ENCODE assay signal across 26 cellular contexts in genomic region chr20:13232999-13233398, GRCh38. TPM values are rescaled to one million over a fixed set of nuclear protein-coding genes. Genes with fewer than 3 reads are reported as not detected.
A peak's percentile ranks its signal among the peaks of the same experiment; 100 is the strongest.
DNase-seq lines count a peak whose midpoint lies in the region; ATAC-seq, FAIRE-seq and TF ChIP-seq lines count a peak whose summit lies in the region.
"Had no signal": no experiment of that assay in that cellular context is flagged by ENCODE, and none has a peak within 500 bp of the region (broad histone marks: within the 10 kb centered on the region; RNA-seq: fewer than 3 reads in every experiment).

No MANE protein-coding gene starts in this region.

- H3K27me3 ChIP-seq in HepG2 (ENCODE audit: control insufficient read depth in 1 of 2, insufficient read depth in 2 of 2, low read length in 2 of 2) (no peaks in the 10 kb centered on the region), right lobe of liver (no peaks in the 10 kb centered on the region)
- no peaks in the 10 kb centered on the region for H3K27me3 ChIP-seq in naive thymus-derived CD4-positive, alpha-beta T cell (ENCODE audit: control insufficient read depth in 2 of 2, insufficient read depth in 2 of 2, low read length in 2 of 2)
- H3K27me3 ChIP-seq: BLaER1 had no signal

- no peaks in the 10 kb centered on the region for H3K9me3 ChIP-seq in HepG2 (ENCODE audit: low read length)
- H3K9me3 ChIP-seq in right lobe of liver = no peaks in the 10 kb centered on the region
- H3K9me3 ChIP-seq in T-helper 17 cell (ENCODE audit: control insufficient read depth, low read length, poor library complexity, severe bottlenecking) = no peaks in the 10 kb centered on the region
- no peaks in the 10 kb centered on the region for H3K9me3 ChIP-seq in naive thymus-derived CD4-positive, alpha-beta T cell (ENCODE audit: control insufficient read depth in 2 of 3, low read length in 3 of 3)
- H3K9me3 ChIP-seq: BE2C, BLaER1, Caco-2 had no signal

- H3K27ac Mint-ChIP-seq in T-helper 17 cell = peak overlapping the region; percentile 99
- H3K27ac Mint-ChIP-seq in activated naive CD8-positive, alpha-beta T cell treated with anti-CD3 and anti-CD28 coated beads for 36 hours = peak overlapping the region; percentile 14
- H3K27ac Mint-ChIP-seq in naive thymus-derived CD4-positive, alpha-beta T cell = peak overlapping the region in 6 of 9 donors; percentile 9 to 98 (median 86)
- H3K27ac Mint-ChIP-seq: CD14-positive monocyte; CD8-positive, alpha-beta T cell had no signal

- TF ChIP-seq CTCF in HepG2 (CRISPR knock-in tag; IDR thresholded peaks at IDR 0.05) (no peak), right lobe of liver (IDR thresholded peaks at IDR 0.05) (no peak), GM13976 (IDR thresholded peaks at IDR 0.05; ENCODE audit: borderline replicate concordance, control extremely low read depth, extremely low read depth, insufficient read depth, missing control alignments) (no peak)

- BruUV-seq in HepG2 (replicated peaks; lab: Mats Ljungman, UMichigan) = no TSS peak

- H4K20me1 ChIP-seq in HepG2 (ENCODE audit: insufficient read depth, low read length) = no peaks in the 10 kb centered on the region
- H4K20me1 ChIP-seq: BLaER1 had no signal

- intact Hi-C loops in HepG2 (cut with micrococcal nuclease; ENCODE audit: unreplicated experiment) (no loop called here), right lobe of liver (cut with DNase I) (no loop called here)
- intact Hi-C loops in naive thymus-derived CD4-positive, alpha-beta T cell (cut with micrococcal nuclease) = no loop called here

- in situ Hi-C loops in HepG2 (cut with HindIII; ENCODE audit: extremely low pct_ligation_motif_present, low pct_unique_long_range_greater_than_20kb) (no loop called here), GM13976 (cut with MboI; ENCODE audit: low sequenced_read_pairs, unreplicated experiment) (no loop called here)

- peaks cover 31% of the 10 kb centered on the region for H3K4me1 Mint-ChIP-seq in T-helper 17 cell
- H3K4me1 Mint-ChIP-seq in activated naive CD8-positive, alpha-beta T cell treated with anti-CD3 and anti-CD28 coated beads for 36 hours = peaks cover 35% of the 10 kb centered on the region
- H3K4me1 Mint-ChIP-seq in naive thymus-derived CD4-positive, alpha-beta T cell = peaks cover 25 to 50% (median 47%) of the 10 kb centered on the region in 7 donors
- H3K4me1 Mint-ChIP-seq: CD14-positive monocyte had no signal

- POLR2A ChIA-PET in HepG2 (lab: Yijun Ruan, JAX) = no interaction called here
- POLR2A ChIA-PET in naive thymus-derived CD4-positive, alpha-beta T cell (lab: Charles Lee) = interaction anchor here (1.0 to 1.7 kb wide), 2 partner anchors 12 to 15 kb away, joined by 5 to 9 read pairs; partner anchors contain the start of gene ISM1

- H3K9ac ChIP-seq in HepG2 (ENCODE audit: insufficient read depth, low read depth, low read length) = no peak overlapping the region
- H3K9ac ChIP-seq: BLaER1 had no signal

- H3K9me3 Mint-ChIP-seq in activated naive CD8-positive, alpha-beta T cell treated with anti-CD3 and anti-CD28 coated beads for 36 hours = peaks cover 5% of the 10 kb centered on the region
- peaks cover 0 to 5% (median 0%) of the 10 kb centered on the region in 11 donors for H3K9me3 Mint-ChIP-seq in naive thymus-derived CD4-positive, alpha-beta T cell
- H3K9me3 Mint-ChIP-seq: CD8-positive, alpha-beta T cell had no signal

- no peaks in the 10 kb centered on the region for H3K36me3 ChIP-seq in HepG2 (replicated peaks in 1 of 2; ENCODE audit: control insufficient read depth in 1 of 2, insufficient read depth in 2 of 2, low read length in 2 of 2)
- no peaks in the 10 kb centered on the region for H3K36me3 ChIP-seq in right lobe of liver
- no peaks in the 10 kb centered on the region for H3K36me3 ChIP-seq in naive thymus-derived CD4-positive, alpha-beta T cell (ENCODE audit: control insufficient read depth in 2 of 3, insufficient read depth in 3 of 3, low read length in 3 of 3)
- H3K36me3 ChIP-seq: BE2C, BLaER1 had no signal

- WGBS in HepG2 (ENCODE audit: low lambda C conversion rate) = 86% methylated on average over 10 of the region's 10 CpGs
- 79% methylated on average over 4 of the region's 10 CpGs for WGBS in right lobe of liver (ENCODE audit: insufficient coverage, low coverage, low lambda C conversion rate, missing lambda C conversion rate)

- TF ChIP-seq POLR2A in HepG2 (IDR thresholded peaks at IDR 0.05; ENCODE audit: insufficient read depth in 1 of 2, low read depth in 2 of 2, low read length in 2 of 2) = no peak
- no peak for TF ChIP-seq POLR2A in right lobe of liver (IDR thresholded peaks at IDR 0.05)
- no peak for TF ChIP-seq POLR2A in erythroblast (IDR thresholded peaks at IDR 0.05; ENCODE audit: low read length)

- no peak for FAIRE-seq in HepG2 (lab: Jason Lieb, UNC)
- FAIRE-seq: A204.1, D721Med, G401.6, GM12891, GM18507 had no signal

- H3K4me1 ChIP-seq in HepG2 (ENCODE audit: insufficient read depth, low read length) = peaks cover 2% of the 10 kb centered on the region
- H3K4me1 ChIP-seq in right lobe of liver = peaks cover 0 to 33% (median 6%) of the 10 kb centered on the region in 4 donors
- H3K4me1 ChIP-seq in naive thymus-derived CD4-positive, alpha-beta T cell (ENCODE audit: control insufficient read depth in 2 of 2, insufficient read depth in 2 of 2, low read length in 2 of 2) = peaks cover 23 to 39% of the 10 kb centered on the region in 2 donors
- H3K4me1 ChIP-seq: BE2C, Caco-2 had no signal

- TF ChIP-seq RAD21 in HepG2 (CRISPR knock-in tag; IDR thresholded peaks at IDR 0.05) = no peak

- TF ChIP-seq EP300 in HepG2 (IDR thresholded peaks at IDR 0.05; ENCODE audit: low read depth in 2 of 2, low read length in 2 of 2) (no peak), HepG2 (CRISPR knock-in tag; IDR thresholded peaks at IDR 0.05; ENCODE audit: borderline replicate concordance) (no peak)

- no peaks in the 10 kb centered on the region for H3K79me2 ChIP-seq in HepG2 (ENCODE audit: insufficient read depth, low read length)

- H3K27ac ChIP-seq in HepG2 (ENCODE audit: extremely low read length, insufficient read depth, low read length) = no peak overlapping the region
- no peak overlapping the region for H3K27ac ChIP-seq in right lobe of liver
- H3K27ac ChIP-seq in naive thymus-derived CD4-positive, alpha-beta T cell (ENCODE audit: low read depth, low read length) = no peak overlapping the region
- H3K27ac ChIP-seq: BLaER1 had no signal

- H3K4me3 ChIP-seq in HepG2 (replicated peaks in 1 of 3; ENCODE audit: insufficient read depth in 1 of 3, low read depth in 2 of 3, low read length in 3 of 3) (no peak overlapping the region), right lobe of liver (no peak overlapping the region)
- H3K4me3 ChIP-seq in naive thymus-derived CD4-positive, alpha-beta T cell (ENCODE audit: low read length) = no peak overlapping the region
- H3K4me3 ChIP-seq: BLaER1 had no signal

- no peaks in the 10 kb centered on the region for H3K27me3 Mint-ChIP-seq in T-helper 17 cell
- no peaks in the 10 kb centered on the region for H3K27me3 Mint-ChIP-seq in activated naive CD8-positive, alpha-beta T cell treated with anti-CD3 and anti-CD28 coated beads for 36 hours
- peaks cover 0 to 2% (median 0%) of the 10 kb centered on the region in 5 donors for H3K27me3 Mint-ChIP-seq in naive thymus-derived CD4-positive, alpha-beta T cell

- no peak overlapping the region for H3K4me3 Mint-ChIP-seq in T-helper 17 cell
- H3K4me3 Mint-ChIP-seq in activated naive CD8-positive, alpha-beta T cell treated with anti-CD3 and anti-CD28 coated beads for 36 hours = no peak overlapping the region
- no peak overlapping the region for H3K4me3 Mint-ChIP-seq in naive thymus-derived CD4-positive, alpha-beta T cell
- H3K4me3 Mint-ChIP-seq: CD14-positive monocyte; CD4-positive, CD25-positive, alpha-beta regulatory T cell; CD8-positive, alpha-beta T cell had no signal

- no peak overlapping the region for H2AFZ ChIP-seq in HepG2 (ENCODE audit: low read length)

- DNase-seq in HepG2 (ENCODE audit: low spot score) (no peak), right lobe of liver (no peak), T-helper 17 cell (no peak), GM13976 (ENCODE audit: low spot score) (no peak), erythroblast (lab: John Stamatoyannopoulos, UW) (no peak)
- DNase-seq in activated naive CD8-positive, alpha-beta T cell treated with anti-CD3 and anti-CD28 coated beads for 36 hours = no peak
- no peak for DNase-seq in naive thymus-derived CD4-positive, alpha-beta T cell
- no peak for DNase-seq in activated effector memory CD4-positive, alpha-beta T cell treated with Interleukin-2 at 50 U/mL for 16 hours
- DNase-seq: 8988T; ACHN; BE2C; C1 segment of cervical spinal cord; Caco-2; Calu3; CD4-positive, CD25-positive, alpha-beta regulatory T cell; CD8-positive, alpha-beta T cell; DMS79 treated with DMSO at 0.1 percent for 48 hours; GF-D8 had no signal

- peaks cover 2% of the 10 kb centered on the region for H3K36me3 Mint-ChIP-seq in T-helper 17 cell (ENCODE audit: low read depth)
- H3K36me3 Mint-ChIP-seq in activated naive CD8-positive, alpha-beta T cell treated with anti-CD3 and anti-CD28 coated beads for 36 hours = peaks cover 15% of the 10 kb centered on the region
- peaks cover 0 to 14% (median 4%) of the 10 kb centered on the region in 5 donors for H3K36me3 Mint-ChIP-seq in naive thymus-derived CD4-positive, alpha-beta T cell
- H3K36me3 Mint-ChIP-seq: CD14-positive monocyte; CD4-positive, CD25-positive, alpha-beta regulatory T cell; CD8-positive, alpha-beta T cell had no signal

- ATAC-seq in HepG2 (no peak), right lobe of liver (no peak), T-helper 17 cell (no peak)
- no peak for ATAC-seq in naive thymus-derived CD4-positive, alpha-beta T cell
- ATAC-seq: CD8-positive, alpha-beta T cell had no signal

- CTCF ChIA-PET in HepG2 (lab: Yijun Ruan, JAX; ENCODE audit: low intra/inter-chr PET ratio, low total read pairs) = no interaction called here
- CTCF ChIA-PET in naive thymus-derived CD4-positive, alpha-beta T cell (lab: Charles Lee) = interaction anchor here (1.1 to 1.2 kb wide), 2 partner anchors 28 to 70 kb away, joined by 3 read pairs; no protein-coding TSS in a partner anchor

- no peak overlapping the region for H3K4me2 ChIP-seq in HepG2 (ENCODE audit: low read depth, low read length)
- H3K4me2 ChIP-seq: BLaER1 had no signal

RNA-seq across cellular contexts. Expression of gene ISM1, which starts 11.9 kb away (rescaled TPM):
- total RNA-seq in HepG2 (2016; rRNA removed; fragmentation: Illumina TruSeq; extraction: Trizol) (0.90 and 1.4 TPM in 2 replicates), right lobe of liver (1 to 10 TPM; 2.1 to 5.5 (median 3.2) TPM), T-helper 17 cell (1 to 10 TPM; 3.2 to 7.8 TPM)
- 0.51 and 0.53 TPM in 2 replicates for total RNA-seq in HepG2 (2016; cell fraction: cytosol; rRNA removed; fragmentation: Illumina TruSeq; extraction: Trizol; ENCODE audit: low read depth)
- 1.0 and 1.1 TPM in 2 replicates for total RNA-seq in HepG2 (2016; cell fraction: insoluble cytoplasmic fraction; rRNA removed; fragmentation: Illumina TruSeq; extraction: Trizol)
- total RNA-seq in HepG2 (2016; cell fraction: membrane; rRNA removed; fragmentation: Illumina TruSeq; extraction: Trizol) = 0.83 and 0.99 TPM in 2 replicates
- 1.4 and 1.6 TPM in 2 replicates for total RNA-seq in HepG2 (2016; cell fraction: nucleus; rRNA removed; fragmentation: Illumina TruSeq; extraction: Trizol)
- 0.38 and 0.40 TPM in 2 replicates for polyA plus RNA-seq in HepG2 (2011; rRNA removed)
- polyA plus RNA-seq in HepG2 (2011; cell fraction: cytosol; rRNA removed) = 0.31 and 0.55 TPM in 2 replicates
- polyA plus RNA-seq in HepG2 (2011; cell fraction: nucleus; rRNA removed) = 0.29 TPM in 2 replicates
- polyA plus RNA-seq in HepG2 (2012) = 0.11 and 0.15 TPM in 2 replicates
- 0.28 and 0.41 TPM in 2 replicates for polyA plus RNA-seq in HepG2 (2016; cell fraction: cytosol; fragmentation: Illumina TruSeq; extraction: Trizol; ENCODE audit: low read depth)
- 1.8 and 1.9 TPM in 2 replicates for polyA plus RNA-seq in HepG2 (2016; cell fraction: insoluble cytoplasmic fraction; fragmentation: Illumina TruSeq; extraction: Trizol; ENCODE audit: low read depth)
- polyA plus RNA-seq in HepG2 (2016; cell fraction: membrane; fragmentation: Illumina TruSeq; extraction: Trizol; ENCODE audit: low read depth) = 0.80 and 0.96 TPM in 2 replicates
- polyA plus RNA-seq in HepG2 (2016; cell fraction: nucleus; fragmentation: Illumina TruSeq; extraction: Trizol; ENCODE audit: insufficient read depth, low read depth) = 2.5 and 3.5 TPM in 2 replicates
- 0.07 and 0.48 TPM in 2 replicates for polyA minus RNA-seq in HepG2 (2011; rRNA and poly(A)+ RNA removed; ENCODE audit: low replicate concordance)
- 0.53 TPM in 1 of 2 replicates, not detected in the other for polyA minus RNA-seq in HepG2 (2011; cell fraction: cytosol; rRNA and poly(A)+ RNA removed)
- 0.25 and 0.52 TPM in 2 replicates for polyA minus RNA-seq in HepG2 (2011; cell fraction: nucleus; rRNA and poly(A)+ RNA removed)
- 1 to 10 TPM; 3.2 to 3.4 TPM for total RNA-seq in activated naive CD8-positive, alpha-beta T cell treated with anti-CD3 and anti-CD28 coated beads for 36 hours
- 1 to 10 TPM; 2.3 to 3.2 (median 2.7) TPM for total RNA-seq in naive thymus-derived CD4-positive, alpha-beta T cell
- polyA plus RNA-seq in naive thymus-derived CD4-positive, alpha-beta T cell = 1 to 10 TPM; 1.6 to 2.2 TPM
- total RNA-seq: Calu3 had no signal
- polyA plus RNA-seq: AG04450, CD14-positive monocyte had no signal

Comparison
In these comparisons a context has a peak if more than half of its experiments do, and no peak if none do; other contexts are left out.
1. H3K27ac Mint-ChIP-seq: peak in every context shown above with its lines; median percentile 99 in T-helper 17 cell; 86 in naive thymus-derived CD4-positive, alpha-beta T cell; 14 in activated naive CD8-positive, alpha-beta T cell treated with anti-CD3 and anti-CD28 coated beads for 36 hours.